ENCODE assay signal across 12 cellular contexts in the genomic region with DNA sequence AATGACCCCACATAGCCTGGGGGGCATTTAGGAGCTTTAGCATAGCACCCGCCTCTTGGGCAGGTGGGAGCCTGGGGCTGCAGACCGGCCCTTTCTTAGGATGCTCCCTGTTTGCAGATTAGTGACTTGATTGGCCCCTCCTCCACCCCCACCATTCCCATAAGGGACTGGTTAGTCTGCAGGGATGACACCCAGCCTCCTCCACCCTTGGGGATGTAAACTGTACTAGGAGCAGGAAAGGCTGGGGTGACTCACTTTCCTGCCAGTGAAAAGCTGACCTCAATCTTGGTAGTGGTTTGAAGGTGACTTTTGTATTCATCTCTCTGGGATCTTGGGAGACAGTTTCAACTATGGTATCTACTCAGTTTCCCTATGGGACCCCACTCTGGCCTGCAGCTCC. TPM values are rescaled to one million over a fixed set of nuclear protein-coding genes. Genes with fewer than 3 reads are reported as not detected.
DNase-seq lines count a peak whose midpoint lies in the region; TF ChIP-seq lines count a peak whose summit lies in the region.
"Had no signal": no experiment of that assay in that cellular context is flagged by ENCODE, and none has a peak within 500 bp of the region (broad histone marks: within the 10 kb centered on the region; RNA-seq: fewer than 3 reads in every experiment).

No MANE protein-coding gene starts in this region.

- DNase-seq in EL (peak; percentile 91), NCI-H69 (lab: John Stamatoyannopoulos, UW) (peak; percentile 30), epithelial cell of esophagus (ENCODE audit: low read depth) (peak; percentile 85), osteoblast (ENCODE audit: insufficient read length, low spot score, missing footprints) (peak; percentile 92), NCI-H1436 treated with DMSO at 0.1 percent for 48 hours (lab: John Stamatoyannopoulos, UW) (no peak), nucleus accumbens (lab: John Stamatoyannopoulos, UW) (no peak), occipital lobe (lab: John Stamatoyannopoulos, UW) (no peak), NCI-H526 (lab: John Stamatoyannopoulos, UW) (no peak)
- DNase-seq: activated CD4-positive, alpha-beta memory T cell treated with anti-CD3 and anti-CD28 coated beads for 36 hours; DMS79 treated with DMSO at 0.1 percent for 48 hours; erythroblast; NCI-H187 had no signal

- no peaks in the 10 kb centered on the region for H3K36me3 ChIP-seq in osteoblast (ENCODE audit: insufficient read depth, low read length)

- H3K79me2 ChIP-seq in osteoblast (ENCODE audit: insufficient read depth, low read length): peaks cover 80% of the 10 kb centered on the region

- H3K4me3 ChIP-seq in epithelial cell of esophagus (ENCODE audit: low read length) (no peak overlapping the region), osteoblast (ENCODE audit: insufficient read depth, low read length) (no peak overlapping the region)

- H2AFZ ChIP-seq in osteoblast (ENCODE audit: low read length): no peak overlapping the region

- no peaks in the 10 kb centered on the region for H3K27me3 ChIP-seq in osteoblast (ENCODE audit: insufficient read depth, low read length)

- peaks cover 74% of the 10 kb centered on the region for H4K20me1 ChIP-seq in osteoblast (ENCODE audit: insufficient read depth, low read length)

- no peaks in the 10 kb centered on the region for H3K9me3 ChIP-seq in osteoblast (ENCODE audit: low read depth, low read length)

- peak overlapping the region; percentile 36 for H3K27ac ChIP-seq in osteoblast (ENCODE audit: low read depth, low read length)

- peaks cover 27% of the 10 kb centered on the region for H3K4me1 ChIP-seq in osteoblast (ENCODE audit: insufficient read depth, low read length)

- TF ChIP-seq CTCF in epithelial cell of esophagus (IDR thresholded peaks at IDR 0.05; ENCODE audit: insufficient read depth, low read depth, low read length, missing control alignments) (no peak), osteoblast (IDR thresholded peaks at IDR 0.05; ENCODE audit: extremely low read depth, low read depth, low read length) (no peak)

- H3K4me2 ChIP-seq in osteoblast (ENCODE audit: insufficient read depth, low read length): peak overlapping the region; percentile 29

RNA-seq across cellular contexts. Expression of a gene that starts 24.2 kb away (rescaled TPM):
- total RNA-seq in osteoblast (58.6 and 65.9 TPM in 2 replicates), occipital lobe (55.1 TPM)

Comparison
In these comparisons a context has a peak if more than half of its experiments do, and no peak if none do; other contexts are left out.
1. DNase-seq: peak in EL (single experiment), NCI-H69 (single experiment), epithelial cell of esophagus (single experiment) and osteoblast (single experiment); none in NCI-H1436 treated with DMSO at 0.1 percent for 48 hours (single experiment), nucleus accumbens (0 of 56), occipital lobe (single experiment) and NCI-H526 (0 of 2).